9 cellular contexts compared by ENCODE assay signal in genomic region chrX:1591863-1592127, GRCh38. TPM values are rescaled to one million over a fixed set of nuclear protein-coding genes. Genes with fewer than 3 reads are reported as not detected.
DNase-seq lines count a peak whose midpoint lies in the region; ATAC-seq and TF ChIP-seq lines count a peak whose summit lies in the region.
"Had no signal": no experiment of that assay in that cellular context is flagged by ENCODE, and none has a peak within 500 bp of the region (broad histone marks: within the 10 kb centered on the region; RNA-seq: fewer than 3 reads in every experiment).

No MANE protein-coding gene starts in this region.

- H3K4me3 ChIP-seq in HFF-Myc (replicated peaks; ENCODE audit: low read depth, low read length) (peak overlapping the region; percentile 79), hepatocyte (peak overlapping the region; percentile 94), smooth muscle cell (peak overlapping the region; percentile 94)

- peak overlapping the region; percentile 96 for H3K27ac ChIP-seq in hepatocyte
- H3K27ac ChIP-seq in smooth muscle cell (ENCODE audit: low read depth) = peak overlapping the region; percentile 85

- peaks cover 43% of the 10 kb centered on the region for H3K36me3 Mint-ChIP-seq in activated B cell treated with CpG ODN at 0.5 μM for 24 hours (ENCODE audit: low read depth)

- H3K27me3 Mint-ChIP-seq in activated B cell treated with CpG ODN at 0.5 μM for 24 hours = no peaks in the 10 kb centered on the region

- DNase-seq in HFF-Myc (ENCODE audit: extremely low read depth, low read depth) = no peak
- DNase-seq in activated B cell treated with CpG ODN at 0.5 μM for 24 hours = no peak
- DNase-seq in hepatocyte (ENCODE audit: low spot score) = no peak
- no peak for DNase-seq in smooth muscle cell (lab: John Stamatoyannopoulos, UW; ENCODE audit: unreplicated experiment)
- no peak for DNase-seq in NCI-H82 (lab: John Stamatoyannopoulos, UW)
- DNase-seq in AML-193 (lab: John Stamatoyannopoulos, UW) = no peak

- intact Hi-C loops in activated B cell treated with CpG ODN at 0.5 μM for 24 hours (cut with micrococcal nuclease) = loop anchor here (1.0 to 5.0 kb wide), 11 partner anchors 55 to 1105 kb away; partner anchors contain the start of genes P2RY8 and SLC25A6

- no peaks in the 10 kb centered on the region for H3K27me3 ChIP-seq in hepatocyte
- no peaks in the 10 kb centered on the region for H3K27me3 ChIP-seq in smooth muscle cell (ENCODE audit: low read depth)

- H3K4me1 ChIP-seq in hepatocyte (ENCODE audit: insufficient read depth) (peaks cover 11% of the 10 kb centered on the region), smooth muscle cell (ENCODE audit: low read depth) (no peaks in the 10 kb centered on the region)

- H3K4me2 ChIP-seq in hepatocyte (peak overlapping the region; percentile 96), smooth muscle cell (peak overlapping the region; percentile 100)

- H3K27ac Mint-ChIP-seq in activated B cell treated with CpG ODN at 0.5 μM for 24 hours = peak overlapping the region; percentile 81

- 4% methylated on average over 5 of the region's 19 CpGs for WGBS in hepatocyte (ENCODE audit: low lambda C conversion rate, missing lambda C conversion rate)
- WGBS in smooth muscle cell (ENCODE audit: low lambda C conversion rate) = 0% methylated on average over 14 of the region's 19 CpGs

- H4K20me1 ChIP-seq in hepatocyte (ENCODE audit: insufficient read depth, poor library complexity, severe bottlenecking) (peaks cover 48% of the 10 kb centered on the region), smooth muscle cell (ENCODE audit: low read depth) (peaks cover 48% of the 10 kb centered on the region)

- TF ChIP-seq CTCF in HFF-Myc (IDR thresholded peaks at IDR 0.05; ENCODE audit: low read depth, low read length, missing control alignments) (no peak), activated B cell treated with CpG ODN at 0.5 μM for 24 hours (IDR thresholded peaks at IDR 0.05) (no peak), hepatocyte (IDR thresholded peaks at IDR 0.05; ENCODE audit: poor library complexity) (no peak), smooth muscle cell (IDR thresholded peaks at IDR 0.05; ENCODE audit: borderline replicate concordance, insufficient read depth, poor library complexity, severe bottlenecking) (no peak)

- H3K79me2 ChIP-seq in hepatocyte (peaks cover 50% of the 10 kb centered on the region), smooth muscle cell (ENCODE audit: low read depth) (peaks cover 52% of the 10 kb centered on the region)

- no peaks in the 10 kb centered on the region for H3K9me2 ChIP-seq in hepatocyte (replicated peaks; ENCODE audit: insufficient read depth)

- no peaks in the 10 kb centered on the region for H3K36me3 ChIP-seq in hepatocyte (replicated peaks; ENCODE audit: insufficient read depth, low read depth)
- H3K36me3 ChIP-seq in smooth muscle cell (ENCODE audit: low read depth) = no peaks in the 10 kb centered on the region

- ATAC-seq in activated B cell treated with CpG ODN at 0.5 μM for 24 hours (ENCODE audit: low read depth) (no peak), HG03469 (IDR thresholded peaks at IDR 0.05; ENCODE audit: unreplicated experiment) (no peak), GM18517 (IDR thresholded peaks at IDR 0.05; ENCODE audit: unreplicated experiment) (no peak)

- no peaks in the 10 kb centered on the region for H3K9me3 Mint-ChIP-seq in activated B cell treated with CpG ODN at 0.5 μM for 24 hours

- CTCF ChIA-PET in activated B cell treated with CpG ODN at 0.5 μM for 24 hours (lab: Charles Lee) = no interaction called here

- H2AFZ ChIP-seq in hepatocyte = no peak overlapping the region
- no peak overlapping the region for H2AFZ ChIP-seq in smooth muscle cell (ENCODE audit: low read depth)

- POLR2A ChIA-PET in activated B cell treated with CpG ODN at 0.5 μM for 24 hours (lab: Charles Lee) = no interaction called here

- peaks cover 47% of the 10 kb centered on the region for H3K4me1 Mint-ChIP-seq in activated B cell treated with CpG ODN at 0.5 μM for 24 hours

- peak overlapping the region; percentile 91 for H3K4me3 Mint-ChIP-seq in activated B cell treated with CpG ODN at 0.5 μM for 24 hours

- H3K9me3 ChIP-seq in hepatocyte (ENCODE audit: low read depth) (no peaks in the 10 kb centered on the region), smooth muscle cell (replicated peaks; ENCODE audit: low read depth) (no peaks in the 10 kb centered on the region)

- H3K9ac ChIP-seq in smooth muscle cell (ENCODE audit: low read depth) = peak overlapping the region; percentile 93

- H3F3A ChIP-seq in smooth muscle cell (ENCODE audit: low read depth) = peaks cover 10% of the 10 kb centered on the region

RNA-seq across cellular contexts. Expression of gene AKAP17A, which starts 0.4 kb away (rescaled TPM):
- total RNA-seq in activated B cell treated with CpG ODN at 0.5 μM for 24 hours (75.7 and 84.7 TPM in 2 replicates), hepatocyte (28.4 and 46.3 TPM in 2 replicates), smooth muscle cell (21.8 and 31.9 TPM in 2 replicates)
- polyA plus RNA-seq in hepatocyte (85.2 and 98.6 TPM in 2 replicates), smooth muscle cell (49.8 and 58.5 TPM in 2 replicates)

RNA-seq across cellular contexts. Expression of gene ASMT, which starts 23.1 kb away (rescaled TPM):
- 0.44 and 0.69 TPM in 2 replicates for total RNA-seq in activated B cell treated with CpG ODN at 0.5 μM for 24 hours
- total RNA-seq in hepatocyte = not detected in 2 replicates
- not detected in 2 replicates for polyA plus RNA-seq in hepatocyte
- not detected in 2 replicates for total RNA-seq in smooth muscle cell
- 0.41 and 0.71 TPM in 2 replicates for polyA plus RNA-seq in smooth muscle cell
- total RNA-seq: renal cortical epithelial cell had no signal

RNA-seq across cellular contexts. Expression of gene P2RY8, which starts 54.8 kb away (rescaled TPM):
- total RNA-seq in activated B cell treated with CpG ODN at 0.5 μM for 24 hours (315 and 332 TPM in 2 replicates), hepatocyte (0.07 TPM in 1 of 2 replicates, not detected in the other), smooth muscle cell (not detected in 2 replicates)
- polyA plus RNA-seq in hepatocyte (0.54 TPM in 1 of 2 replicates, not detected in the other), smooth muscle cell (0.04 TPM in 1 of 2 replicates, not detected in the other)

Comparison
In these comparisons a context has a peak if more than half of its experiments do, and no peak if none do; other contexts are left out.
1. RNA of gene P2RY8, which starts 54.8 kb away (total RNA-seq): 315 to 332 TPM in activated B cell treated with CpG ODN at 0.5 μM for 24 hours; 0.07 TPM in hepatocyte and not detected in smooth muscle cell; every median in the first group is over 100 times any median in the second.
2. Peak in every context shown above with its lines, with median percentiles within 50 percentile points of each other: H3K4me3 ChIP-seq.